Comparison of ENCODE assay signal across 22 cellular contexts in genomic region chr14:91270188-91270587, GRCh38. TPM values are rescaled to one million over a fixed set of nuclear protein-coding genes. Genes with fewer than 3 reads are reported as not detected.
A peak's percentile ranks its signal among the peaks of the same experiment; 100 is the strongest.
DNase-seq lines count a peak whose midpoint lies in the region; ATAC-seq and TF ChIP-seq lines count a peak whose summit lies in the region.
"Had no signal": no experiment of that assay in that cellular context is flagged by ENCODE, and none has a peak within 500 bp of the region (broad histone marks: within the 10 kb centered on the region; RNA-seq: fewer than 3 reads in every experiment).

No MANE protein-coding gene starts in this region.

- no peaks in the 10 kb centered on the region for H3K27me3 Mint-ChIP-seq in activated naive CD8-positive, alpha-beta T cell
- no peaks in the 10 kb centered on the region for H3K27me3 Mint-ChIP-seq in activated naive CD8-positive, alpha-beta T cell treated with anti-CD3 and anti-CD28 coated beads, Interleukin-2, amount 50 U/mL, for 24 hours
- H3K27me3 Mint-ChIP-seq in effector memory CD8-positive, alpha-beta T cell = no peaks in the 10 kb centered on the region
- H3K27me3 Mint-ChIP-seq in stimulated activated naive B cell treated with anti-CD40 and anti-IgM and Interleukin-4, amounts not matched to agents 10 μg/mL and 1 μg/mL and 100 μg/mL, for 72 hours = peaks cover 0 to 7% of the 10 kb centered on the region in 2 donors
- H3K27me3 Mint-ChIP-seq: CD4-positive, CD25-positive, alpha-beta regulatory T cell had no signal

- H3K27me3 ChIP-seq in SJCRH30 (no peaks in the 10 kb centered on the region), PC-3 (ENCODE audit: low read length) (no peaks in the 10 kb centered on the region)
- H3K27me3 ChIP-seq: SJSA1 had no signal

- no peak overlapping the region for H2AFZ ChIP-seq in PC-3 (ENCODE audit: low read length)

- peak overlapping the region; percentile 28 for H3K27ac Mint-ChIP-seq in activated naive CD8-positive, alpha-beta T cell
- H3K27ac Mint-ChIP-seq in activated naive CD8-positive, alpha-beta T cell treated with anti-CD3 and anti-CD28 coated beads, Interleukin-2, amount 50 U/mL, for 24 hours = no peak overlapping the region
- H3K27ac Mint-ChIP-seq in effector memory CD8-positive, alpha-beta T cell = peak overlapping the region; percentile 74 to 85
- H3K27ac Mint-ChIP-seq in stimulated activated naive B cell treated with anti-CD40 and anti-IgM and Interleukin-4, amounts not matched to agents 10 μg/mL and 1 μg/mL and 100 μg/mL, for 72 hours = peak overlapping the region; percentile 69
- H3K27ac Mint-ChIP-seq: HFFc6 had no signal

- no peak overlapping the region for H3K4me2 ChIP-seq in PC-3 (ENCODE audit: low read length)

- peaks cover 12% of the 10 kb centered on the region for H3K4me1 ChIP-seq in SJCRH30
- H3K4me1 ChIP-seq in PC-3 (ENCODE audit: insufficient read depth, low read length) = no peaks in the 10 kb centered on the region
- H3K4me1 ChIP-seq: Caco-2 had no signal

- H3K36me3 ChIP-seq in SJCRH30 = no peaks in the 10 kb centered on the region
- no peaks in the 10 kb centered on the region for H3K36me3 ChIP-seq in PC-3 (ENCODE audit: low read depth, low read length)
- H3K36me3 ChIP-seq: SJSA1 had no signal

- DNase-seq in activated naive CD8-positive, alpha-beta T cell treated with anti-CD3 and anti-CD28 coated beads, Interleukin-2, amount 50 U/mL, for 24 hours = no peak
- no peak for DNase-seq in SJCRH30
- no peak for DNase-seq in effector memory CD8-positive, alpha-beta T cell
- no peak for DNase-seq in stimulated activated naive B cell treated with anti-CD40 and anti-IgM and Interleukin-4, amounts not matched to agents 10 μg/mL and 1 μg/mL and 100 μg/mL, for 72 hours
- DNase-seq in PC-3 = no peak
- DNase-seq in substantia nigra (lab: John Stamatoyannopoulos, UW) = no peak
- DNase-seq: Caco-2; CD4-positive, CD25-positive, alpha-beta regulatory T cell; DND-41; HFFc6; KG1; NCI-H1092; NCI-H1436; NCI-H226; NCI-H510A treated with DMSO at 0.1 percent for 48 hours; NCI-H774; NK-92 treated with Interleukin-12 subunit alpha and Interleukin-12 subunit beta, amount 100 ng/mL, for 24 hours had no signal

- TF ChIP-seq CTCF in PC-3 (conservative IDR thresholded peaks at IDR 0.05; ENCODE audit: low read depth, low read length) = no peak

- H3K4me3 ChIP-seq in SJCRH30 = no peak overlapping the region
- no peak overlapping the region for H3K4me3 ChIP-seq in PC-3 (ENCODE audit: low read length)
- H3K4me3 ChIP-seq: GM12878 had no signal

- POLR2A ChIA-PET in PC-3 (lab: Charles Lee; ENCODE audit: unreplicated experiment) = no interaction called here

- H3K9me3 ChIP-seq in SJCRH30 (replicated peaks) = no peaks in the 10 kb centered on the region
- no peaks in the 10 kb centered on the region for H3K9me3 ChIP-seq in PC-3 (ENCODE audit: low read length)
- H3K9me3 ChIP-seq: Caco-2, SJSA1 had no signal

- H3K9ac ChIP-seq in PC-3 (ENCODE audit: low read length) = no peak overlapping the region

- no peaks in the 10 kb centered on the region for H3K9me3 Mint-ChIP-seq in activated naive CD8-positive, alpha-beta T cell (ENCODE audit: low read depth)
- H3K9me3 Mint-ChIP-seq in activated naive CD8-positive, alpha-beta T cell treated with anti-CD3 and anti-CD28 coated beads, Interleukin-2, amount 50 U/mL, for 24 hours = no peaks in the 10 kb centered on the region
- H3K9me3 Mint-ChIP-seq in effector memory CD8-positive, alpha-beta T cell = no peaks in the 10 kb centered on the region
- no peaks in the 10 kb centered on the region for H3K9me3 Mint-ChIP-seq in stimulated activated naive B cell treated with anti-CD40 and anti-IgM and Interleukin-4, amounts not matched to agents 10 μg/mL and 1 μg/mL and 100 μg/mL, for 72 hours
- H3K9me3 Mint-ChIP-seq: CD4-positive, CD25-positive, alpha-beta regulatory T cell; HFFc6 had no signal

- no peaks in the 10 kb centered on the region for H3K9me2 ChIP-seq in PC-3 (replicated peaks; ENCODE audit: low read length)

- no peak for ATAC-seq in activated naive CD8-positive, alpha-beta T cell treated with anti-CD3 and anti-CD28 coated beads, Interleukin-2, amount 50 U/mL, for 24 hours
- ATAC-seq in effector memory CD8-positive, alpha-beta T cell (replicated peaks) = no peak
- no peak for ATAC-seq in stimulated activated naive B cell treated with anti-CD40 and anti-IgM and Interleukin-4, amounts not matched to agents 10 μg/mL and 1 μg/mL and 100 μg/mL, for 72 hours (replicated peaks)
- ATAC-seq in PC-3 = no peak
- ATAC-seq in HG03342 (IDR thresholded peaks at IDR 0.05; ENCODE audit: unreplicated experiment) = no peak
- ATAC-seq: GM12878 had no signal

- H3K27ac ChIP-seq in SJCRH30 (peak overlapping the region; percentile 81), PC-3 (ENCODE audit: low read length) (no peak overlapping the region), substantia nigra (ENCODE audit: low read depth, low read length, poor library complexity, severe bottlenecking) (no peak overlapping the region)
- H3K27ac ChIP-seq: HL-60 had no signal

- H4K20me1 ChIP-seq in PC-3 (ENCODE audit: low read length) = no peaks in the 10 kb centered on the region

- H3K4me3 Mint-ChIP-seq in activated naive CD8-positive, alpha-beta T cell = no peak overlapping the region
- no peak overlapping the region for H3K4me3 Mint-ChIP-seq in activated naive CD8-positive, alpha-beta T cell treated with anti-CD3 and anti-CD28 coated beads, Interleukin-2, amount 50 U/mL, for 24 hours
- peak overlapping the region in 1 of 2 donors; percentile 24 for H3K4me3 Mint-ChIP-seq in effector memory CD8-positive, alpha-beta T cell
- H3K4me3 Mint-ChIP-seq in stimulated activated naive B cell treated with anti-CD40 and anti-IgM and Interleukin-4, amounts not matched to agents 10 μg/mL and 1 μg/mL and 100 μg/mL, for 72 hours = no peak overlapping the region
- H3K4me3 Mint-ChIP-seq: HFFc6 had no signal

- CTCF ChIA-PET in PC-3 (lab: Charles Lee) = no interaction called here

- H3K79me2 ChIP-seq in PC-3 (ENCODE audit: low read length) = no peaks in the 10 kb centered on the region

- H3K4me1 Mint-ChIP-seq in activated naive CD8-positive, alpha-beta T cell (ENCODE audit: low read depth) = peaks cover 33% of the 10 kb centered on the region
- peaks cover 17% of the 10 kb centered on the region for H3K4me1 Mint-ChIP-seq in activated naive CD8-positive, alpha-beta T cell treated with anti-CD3 and anti-CD28 coated beads, Interleukin-2, amount 50 U/mL, for 24 hours
- H3K4me1 Mint-ChIP-seq in effector memory CD8-positive, alpha-beta T cell (ENCODE audit: low read depth in 2 of 2) = peaks cover 24 to 30% of the 10 kb centered on the region in 2 donors
- H3K4me1 Mint-ChIP-seq in stimulated activated naive B cell treated with anti-CD40 and anti-IgM and Interleukin-4, amounts not matched to agents 10 μg/mL and 1 μg/mL and 100 μg/mL, for 72 hours = peaks cover 10 to 14% of the 10 kb centered on the region in 2 donors

- no TSS peak for BruUV-seq in PC-3 (replicated peaks; lab: Mats Ljungman, UMichigan)

- H3K36me3 Mint-ChIP-seq in activated naive CD8-positive, alpha-beta T cell = peaks cover 11% of the 10 kb centered on the region
- H3K36me3 Mint-ChIP-seq in activated naive CD8-positive, alpha-beta T cell treated with anti-CD3 and anti-CD28 coated beads, Interleukin-2, amount 50 U/mL, for 24 hours (ENCODE audit: low read depth) = peaks cover 14% of the 10 kb centered on the region
- H3K36me3 Mint-ChIP-seq in effector memory CD8-positive, alpha-beta T cell (ENCODE audit: insufficient read depth) = peaks cover 92% of the 10 kb centered on the region
- H3K36me3 Mint-ChIP-seq in stimulated activated naive B cell treated with anti-CD40 and anti-IgM and Interleukin-4, amounts not matched to agents 10 μg/mL and 1 μg/mL and 100 μg/mL, for 72 hours = peaks cover 44 to 52% of the 10 kb centered on the region in 2 donors

- H3F3A ChIP-seq in PC-3 (ENCODE audit: low read length, unreplicated experiment) = no peaks in the 10 kb centered on the region

- intact Hi-C loops in PC-3 (cut with micrococcal nuclease) = no loop called here

RNA-seq across cellular contexts. Expression of gene GPR68, which starts 25.7 kb away (rescaled TPM):
- 0.18 TPM in 1 of 2 replicates, not detected in the other for total RNA-seq in SJCRH30 (2014; rRNA removed; shearing (Covaris generic))
- 0.35 and 1.5 TPM in 2 replicates for total RNA-seq in PC-3 (2014; rRNA removed)
- total RNA-seq: SJSA1 had no signal
